20 cellular contexts compared by ENCODE assay signal in the genomic region with DNA sequence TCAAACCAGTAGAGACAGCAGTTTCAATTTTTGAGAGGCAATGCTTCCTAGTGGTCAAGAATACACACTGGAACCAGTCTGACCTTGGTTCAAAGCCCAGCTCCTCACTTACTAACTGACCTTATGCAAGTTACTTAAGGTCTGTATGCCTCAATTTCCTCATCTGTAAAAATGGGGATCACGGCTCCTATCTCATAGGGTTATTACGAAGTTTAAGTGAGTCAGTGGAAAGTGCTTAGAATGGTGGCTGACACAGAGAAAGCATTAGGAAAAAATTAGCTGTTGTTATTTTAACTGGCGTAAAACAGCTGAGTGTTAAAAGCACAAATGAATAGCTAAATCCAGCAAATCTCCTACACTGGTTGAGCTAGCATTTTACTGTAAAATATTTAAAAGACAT.
A peak's percentile ranks its signal among the peaks of the same experiment; 100 is the strongest.
DNase-seq lines count a peak whose midpoint lies in the region; ATAC-seq and TF ChIP-seq lines count a peak whose summit lies in the region.
"Had no signal": no experiment of that assay in that cellular context is flagged by ENCODE, and none has a peak within 500 bp of the region (broad histone marks: within the 10 kb centered on the region; RNA-seq: fewer than 3 reads in every experiment).

No MANE protein-coding gene starts in this region.

- no peak for TF ChIP-seq CTCF in cardiac fibroblast (IDR thresholded peaks at IDR 0.05; ENCODE audit: low read depth, low read length)

- H3K4me1 ChIP-seq in right cardiac atrium (ENCODE audit: control insufficient read depth, insufficient read depth, low read length) (peaks cover 3% of the 10 kb centered on the region), mesodermal cell (ENCODE audit: control insufficient read depth, insufficient read depth, low read length, poor library complexity, severe bottlenecking) (no peaks in the 10 kb centered on the region)

- whole genome bisulfite sequencing in right cardiac atrium: 61% methylated on average over 3 of the region's 3 CpGs
- WGBS in mesodermal cell (ENCODE audit: insufficient coverage in 2 of 2), 2 experiments: no CpG with 5 or more reads among the region's 3 CpGs

- H3K4me3 Mint-ChIP-seq in activated T-helper 17 cell treated with anti-CD3 and anti-CD28 coated beads, Interleukin-2, amount 50 U/mL, for 72 hours: no peak overlapping the region
- H3K4me3 Mint-ChIP-seq: CD8-positive, alpha-beta T cell had no signal

- no peaks in the 10 kb centered on the region for H3K27me3 ChIP-seq in right cardiac atrium (ENCODE audit: control insufficient read depth, insufficient read depth)
- H3K27me3 ChIP-seq: BLaER1 had no signal

- H3K4me3 ChIP-seq in right cardiac atrium (ENCODE audit: low read length) (no peak overlapping the region), cardiac fibroblast (replicated peaks in 1 of 2; ENCODE audit: low read depth in 2 of 2, low read length in 2 of 2) (no peak overlapping the region), mesodermal cell (ENCODE audit: extremely low read depth, insufficient read depth, low read length, poor library complexity, severe bottlenecking) (no peak overlapping the region)
- H3K4me3 ChIP-seq: BLaER1, GM12878 had no signal

- DNase-seq in right cardiac atrium: no peak
- no peak for DNase-seq in left ventricle myocardium superior
- DNase-seq in cardiac fibroblast (ENCODE audit: low read depth in 2 of 2): peak; percentile 46 to 71
- DNase-seq in activated CD4-positive, alpha-beta T cell treated with anti-CD3 and anti-CD28 coated beads for 48 hours: no peak
- DNase-seq in pons (ENCODE audit: low spot score): no peak
- DNase-seq: Calu3; CD8-positive, alpha-beta T cell; KBM-7; NCI-H1105 treated with DMSO at 0.1 percent for 48 hours; NCI-H1694; NCI-H2081 treated with DMSO at 0.1 percent for 48 hours; NCI-H748 treated with DMSO at 0.1 percent for 48 hours; NK-92 treated with Interleukin-12 subunit alpha and Interleukin-12 subunit beta, amount 100 ng/mL, for 24 hours; OCI-M1; Right ventricle myocardium superior had no signal

- no peak overlapping the region for H3K27ac Mint-ChIP-seq in activated T-helper 17 cell treated with anti-CD3 and anti-CD28 coated beads, Interleukin-2, amount 50 U/mL, for 72 hours
- H3K27ac Mint-ChIP-seq: CD8-positive, alpha-beta T cell had no signal

- H3K27me3 Mint-ChIP-seq in activated T-helper 17 cell treated with anti-CD3 and anti-CD28 coated beads, Interleukin-2, amount 50 U/mL, for 72 hours: peaks cover 20% of the 10 kb centered on the region

- peak; percentile 19 to 70 for ATAC-seq in right cardiac atrium
- ATAC-seq in left ventricle myocardium superior: no peak
- no peak for ATAC-seq in GM21786 (IDR thresholded peaks at IDR 0.05; ENCODE audit: unreplicated experiment)
- no peak for ATAC-seq in activated T-helper 17 cell treated with anti-CD3 and anti-CD28 coated beads, Interleukin-2, amount 50 U/mL, for 72 hours (replicated peaks)
- ATAC-seq: CD8-positive, alpha-beta T cell; GM12878 had no signal

- no peaks in the 10 kb centered on the region for H3K36me3 Mint-ChIP-seq in activated T-helper 17 cell treated with anti-CD3 and anti-CD28 coated beads, Interleukin-2, amount 50 U/mL, for 72 hours (ENCODE audit: low read depth)

- H3K36me3 ChIP-seq in mesodermal cell (ENCODE audit: control insufficient read depth, insufficient read depth, low read length): no peaks in the 10 kb centered on the region
- H3K36me3 ChIP-seq: BLaER1 had no signal

- H3K4me1 Mint-ChIP-seq in activated T-helper 17 cell treated with anti-CD3 and anti-CD28 coated beads, Interleukin-2, amount 50 U/mL, for 72 hours: no peaks in the 10 kb centered on the region

- intact Hi-C loops in right cardiac atrium (cut with DNase I) (no loop called here), left ventricle myocardium superior (cut with micrococcal nuclease) (no loop called here)

- no peaks in the 10 kb centered on the region for H3K9me3 ChIP-seq in right cardiac atrium (ENCODE audit: control insufficient read depth, low read length)
- H3K9me3 ChIP-seq in mesodermal cell (ENCODE audit: control insufficient read depth, low read length): no peaks in the 10 kb centered on the region
- H3K9me3 ChIP-seq: BLaER1 had no signal

- H3K27ac ChIP-seq in right cardiac atrium (ENCODE audit: low read length): no peak overlapping the region
- peak overlapping the region; percentile 1 for H3K27ac ChIP-seq in mesodermal cell (ENCODE audit: low read depth, low read length, severe bottlenecking)
- H3K27ac ChIP-seq: BLaER1 had no signal

- no peaks in the 10 kb centered on the region for H3K9me3 Mint-ChIP-seq in activated T-helper 17 cell treated with anti-CD3 and anti-CD28 coated beads, Interleukin-2, amount 50 U/mL, for 72 hours
- H3K9me3 Mint-ChIP-seq: CD8-positive, alpha-beta T cell had no signal

Comparison
In these comparisons a context has a peak if more than half of its experiments do, and no peak if none do; other contexts are left out.
1. ATAC-seq: peak in right cardiac atrium (2 of 2); none in left ventricle myocardium superior (single experiment), GM21786 (single experiment) and activated T-helper 17 cell treated with anti-CD3 and anti-CD28 coated beads, Interleukin-2, amount 50 U/mL, for 72 hours (single experiment).
2. DNase-seq: peak in cardiac fibroblast (2 of 2); none in right cardiac atrium (0 of 3), left ventricle myocardium superior (single experiment), activated CD4-positive, alpha-beta T cell treated with anti-CD3 and anti-CD28 coated beads for 48 hours (single experiment) and pons (single experiment).